In the genomic region with DNA sequence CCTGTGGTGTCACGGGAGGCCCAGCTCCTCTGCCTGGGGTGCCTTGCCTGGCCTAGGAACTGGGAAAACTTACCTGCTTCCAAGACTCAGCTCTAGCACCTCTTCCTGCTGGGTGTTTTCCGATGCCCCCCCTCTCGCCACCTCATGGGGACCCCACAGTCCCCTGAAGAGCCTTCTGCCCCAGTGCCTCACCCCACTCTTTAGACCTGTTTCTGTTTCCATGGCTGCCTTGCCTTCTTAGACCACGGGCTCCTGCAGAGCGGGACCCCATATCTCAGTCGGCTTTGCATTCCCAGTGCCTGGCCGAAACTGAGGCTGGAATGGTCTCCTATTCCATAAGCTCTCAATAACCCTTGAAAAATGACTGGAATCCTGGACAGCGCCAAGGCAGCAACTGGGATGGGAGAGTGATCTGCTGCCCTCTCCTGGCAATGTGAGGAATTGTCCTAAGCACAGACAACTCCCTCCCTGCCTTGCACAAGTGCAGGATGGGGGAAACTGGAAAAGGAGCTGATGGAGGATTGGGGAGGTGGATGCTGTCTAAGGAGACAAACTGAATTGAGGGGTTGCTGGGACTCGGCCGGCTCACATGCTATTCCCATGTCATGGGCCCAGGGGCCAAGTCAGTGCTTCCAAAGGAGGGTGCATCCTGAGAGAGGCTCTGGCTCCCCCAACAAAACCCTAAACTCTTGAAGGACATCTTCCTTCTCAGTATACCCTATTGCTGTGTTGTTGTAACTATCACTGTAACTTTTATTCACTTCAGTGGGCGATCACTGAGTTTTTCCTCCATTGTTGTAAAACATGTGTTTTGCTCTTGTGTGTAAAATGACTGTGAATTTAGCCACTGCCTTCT, we compare ENCODE assay signal across 9 cellular contexts. TPM values are rescaled to one million over a fixed set of nuclear protein-coding genes. Genes with fewer than 3 reads are reported as not detected.
A peak's percentile ranks its signal among the peaks of the same experiment; 100 is the strongest.
DNase-seq lines count a peak whose midpoint lies in the region; ATAC-seq and TF ChIP-seq lines count a peak whose summit lies in the region.
"Had no signal": no experiment of that assay in that cellular context is flagged by ENCODE, and none has a peak within 500 bp of the region (broad histone marks: within the 10 kb centered on the region; RNA-seq: fewer than 3 reads in every experiment).

No MANE protein-coding gene starts in this region.

- TF ChIP-seq CTCF in Calu3 (IDR thresholded peaks at IDR 0.05; ENCODE audit: unreplicated experiment) (peak; percentile 86), fibroblast of mammary gland (conservative IDR thresholded peaks at IDR 0.05; ENCODE audit: control insufficient read depth, insufficient read depth, low read depth, low read length) (peak; percentile 97), transverse colon (IDR thresholded peaks at IDR 0.05) (peak; percentile 73 to 88 (median 86))

- H3K9me3 Mint-ChIP-seq in Calu3 (ENCODE audit: low read depth, unreplicated experiment): no peaks in the 10 kb centered on the region
- H3K9me3 Mint-ChIP-seq in activated T-cell treated with anti-CD3 and anti-CD28 coated beads, Interleukin-2, amount 50 U/mL, for 24 hours: no peaks in the 10 kb centered on the region
- no peaks in the 10 kb centered on the region for H3K9me3 Mint-ChIP-seq in natural killer cell treated with Interleukin-12 subunit alpha and Interleukin-12 subunit beta and Interleukin-15 and Interleukin-18, amount 100 ng/mL, for 72 hours

- peaks cover 83% of the 10 kb centered on the region for H3K27me3 Mint-ChIP-seq in Calu3 (ENCODE audit: unreplicated experiment)
- H3K27me3 Mint-ChIP-seq in activated T-cell treated with anti-CD3 and anti-CD28 coated beads, Interleukin-2, amount 50 U/mL, for 24 hours: no peaks in the 10 kb centered on the region
- H3K27me3 Mint-ChIP-seq in natural killer cell treated with Interleukin-12 subunit alpha and Interleukin-12 subunit beta and Interleukin-15 and Interleukin-18, amount 100 ng/mL, for 72 hours: peaks cover 14 to 17% of the 10 kb centered on the region in 2 donors

- H3K9me3 ChIP-seq in transverse colon: no peaks in the 10 kb centered on the region

- no peaks in the 10 kb centered on the region for H3K4me1 ChIP-seq in transverse colon

- TF ChIP-seq POLR2A in transverse colon (IDR thresholded peaks at IDR 0.05): no peak

- no TSS peak for BruUV-seq in Calu3 (replicated peaks; lab: Mats Ljungman, UMichigan)

- H3K4me3 ChIP-seq in fibroblast of mammary gland (ENCODE audit: control insufficient read depth, low read depth, low read length): no peak overlapping the region
- H3K4me3 ChIP-seq in transverse colon: no peak overlapping the region

- 28 to 40% methylated on average over 1 to 11 of the region's 11 CpGs for WGBS in transverse colon (ENCODE audit: low coverage in 1 of 2), 2 donors

- no peak overlapping the region for H3K27ac ChIP-seq in transverse colon

- H3K36me3 ChIP-seq in transverse colon: no peaks in the 10 kb centered on the region

- intact Hi-C loops in Calu3 (cut with micrococcal nuclease; ENCODE audit: unreplicated experiment) (loop anchor here (1.0 kb wide), 1 partner anchor 141 kb away; no protein-coding TSS in a partner anchor), transverse colon (cut with DNase I; ENCODE audit: low total_unique reads) (no loop called here)

- no peaks in the 10 kb centered on the region for H3K4me1 Mint-ChIP-seq in Calu3 (ENCODE audit: low read depth, unreplicated experiment)
- H3K4me1 Mint-ChIP-seq in activated T-cell treated with anti-CD3 and anti-CD28 coated beads, Interleukin-2, amount 50 U/mL, for 24 hours (ENCODE audit: low read depth): peaks cover 4% of the 10 kb centered on the region
- H3K4me1 Mint-ChIP-seq in natural killer cell treated with Interleukin-12 subunit alpha and Interleukin-12 subunit beta and Interleukin-15 and Interleukin-18, amount 100 ng/mL, for 72 hours (ENCODE audit: low read depth in 2 of 2): peaks cover 3 to 4% of the 10 kb centered on the region in 2 donors

- CTCF ChIA-PET in Calu3 (lab: Charles Lee): interaction anchor here (0.6 to 2.2 kb wide), 7 partner anchors 10 to 416 kb away, joined by 3 to 10 read pairs (median 3); no protein-coding TSS in a partner anchor

- H3K36me3 Mint-ChIP-seq in Calu3 (ENCODE audit: insufficient read depth, unreplicated experiment): no peaks in the 10 kb centered on the region
- no peaks in the 10 kb centered on the region for H3K36me3 Mint-ChIP-seq in activated T-cell treated with anti-CD3 and anti-CD28 coated beads, Interleukin-2, amount 50 U/mL, for 24 hours (ENCODE audit: low read depth)
- no peaks in the 10 kb centered on the region for H3K36me3 Mint-ChIP-seq in natural killer cell treated with Interleukin-12 subunit alpha and Interleukin-12 subunit beta and Interleukin-15 and Interleukin-18, amount 100 ng/mL, for 72 hours

- DNase-seq in Calu3 (peak; percentile 71), NOMO-1 treated with DMSO at 0.1 percent for 48 hours (lab: John Stamatoyannopoulos, UW; ENCODE audit: unreplicated experiment) (peak; percentile 16), fibroblast of mammary gland (ENCODE audit: low read depth) (peak; percentile 77), transverse colon (peak; percentile 60)
- peak; percentile 61 for DNase-seq in activated T-cell treated with anti-CD3 and anti-CD28 coated beads, Interleukin-2, amount 50 U/mL, for 24 hours
- no peak for DNase-seq in natural killer cell treated with Interleukin-12 subunit alpha and Interleukin-12 subunit beta and Interleukin-15 and Interleukin-18, amount 100 ng/mL, for 72 hours (ENCODE audit: low spot score)

- H3K27me3 ChIP-seq in transverse colon: peaks cover 10% of the 10 kb centered on the region

- no peak for TF ChIP-seq EP300 in transverse colon (IDR thresholded peaks at IDR 0.05; ENCODE audit: low read depth)

- ATAC-seq in HG02938 (IDR thresholded peaks at IDR 0.05; ENCODE audit: unreplicated experiment) (peak; percentile 59), HG03520 (IDR thresholded peaks at IDR 0.05; ENCODE audit: unreplicated experiment) (no peak)
- peak; percentile 67 for ATAC-seq in natural killer cell treated with Interleukin-12 subunit alpha and Interleukin-12 subunit beta and Interleukin-15 and Interleukin-18, amount 100 ng/mL, for 72 hours

- no peak overlapping the region for H3K27ac Mint-ChIP-seq in Calu3 (ENCODE audit: unreplicated experiment)
- no peak overlapping the region for H3K27ac Mint-ChIP-seq in activated T-cell treated with anti-CD3 and anti-CD28 coated beads, Interleukin-2, amount 50 U/mL, for 24 hours
- H3K27ac Mint-ChIP-seq in natural killer cell treated with Interleukin-12 subunit alpha and Interleukin-12 subunit beta and Interleukin-15 and Interleukin-18, amount 100 ng/mL, for 72 hours: no peak overlapping the region

- H3K4me3 Mint-ChIP-seq in Calu3 (ENCODE audit: low read depth, unreplicated experiment): no peak overlapping the region
- H3K4me3 Mint-ChIP-seq in activated T-cell treated with anti-CD3 and anti-CD28 coated beads, Interleukin-2, amount 50 U/mL, for 24 hours: no peak overlapping the region
- H3K4me3 Mint-ChIP-seq in natural killer cell treated with Interleukin-12 subunit alpha and Interleukin-12 subunit beta and Interleukin-15 and Interleukin-18, amount 100 ng/mL, for 72 hours: no peak overlapping the region

- in situ Hi-C loops in transverse colon (cut with MboI; ENCODE audit: low pct_ligation_motif_present in 1 of 4, low pct_unique_long_range_greater_than_20kb in 1 of 4, low sequenced_read_pairs in 3 of 4): loop anchor here in 3 of 4 donors (5.0 to 25.0 kb wide), 3 partner anchors 141 to 454 kb away; a partner anchor contains a TSS

RNA-seq across cellular contexts. Expression of a gene that starts 26.6 kb away (rescaled TPM):
- total RNA-seq in Calu3 (2022): 14.1 and 18.0 TPM in 2 replicates
- total RNA-seq in natural killer cell treated with Interleukin-12 subunit alpha and Interleukin-12 subunit beta and Interleukin-15 and Interleukin-18, amount 100 ng/mL, for 72 hours: 10 to 100 TPM; 26.5 to 70.5 TPM
- total RNA-seq in transverse colon: 10 to 100 TPM; 18.4 to 51.3 (median 32.9) TPM

RNA-seq across cellular contexts. Expression of a gene that starts 50.2 kb away (rescaled TPM):
- total RNA-seq in Calu3 (2022) (not detected in 2 replicates), transverse colon (not detected)
- total RNA-seq in natural killer cell treated with Interleukin-12 subunit alpha and Interleukin-12 subunit beta and Interleukin-15 and Interleukin-18, amount 100 ng/mL, for 72 hours: not detected
- total RNA-seq: temporal lobe had no signal
